ENCODE assay signal across 22 cellular contexts in genomic region chr13:110269509-110270185, GRCh38. TPM values are rescaled to one million over a fixed set of nuclear protein-coding genes. Genes with fewer than 3 reads are reported as not detected.
"Had no signal": no experiment of that assay in that cellular context is flagged by ENCODE, and none has a peak within 500 bp of the region (broad histone marks: within the 10 kb centered on the region; RNA-seq: fewer than 3 reads in every experiment).

No MANE protein-coding gene starts in this region.

- H3K27me3 ChIP-seq: brain microvascular endothelial cell, colonic mucosa, hepatocyte, testis, upper lobe of left lung had no signal

- H3K4me1 Mint-ChIP-seq: activated B cell treated with CpG ODN at 0.5 μM for 24 hours; activated CD4-positive, alpha-beta memory T cell treated with anti-CD3 and anti-CD28 coated beads, Interleukin-2, amount 10 ng/mL, durations not matched to agents 7 days and 5 days; activated naive CD4-positive, alpha-beta T cell treated with anti-CD3 and anti-CD28 coated beads, Interleukin-2, amount 10 ng/mL, durations not matched to agents 7 days and 5 days had no signal

- H3K9me3 Mint-ChIP-seq: activated B cell treated with CpG ODN at 0.5 μM for 24 hours; activated CD4-positive, alpha-beta memory T cell treated with anti-CD3 and anti-CD28 coated beads, Interleukin-2, amount 10 ng/mL, durations not matched to agents 7 days and 5 days; activated naive CD4-positive, alpha-beta T cell treated with anti-CD3 and anti-CD28 coated beads, Interleukin-2, amount 10 ng/mL, durations not matched to agents 7 days and 5 days; activated T-cell treated with anti-CD3 and anti-CD28 coated beads, Interleukin-2, amount 50 U/mL, for 4 hours; natural killer cell treated with Interleukin-12 subunit alpha and Interleukin-12 subunit beta and Interleukin-15 and Interleukin-18, amount 100 ng/mL, for 72 hours; stimulated activated naive CD8-positive, alpha-beta T cell treated with anti-CD3 and anti-CD28 coated beads, Interleukin-15, Interleukin-2, amounts not matched to agents 100 ng/mL and 50 ng/mL, for 24 hours had no signal

- ATAC-seq: activated T-cell treated with anti-CD3 and anti-CD28 coated beads, Interleukin-2, amount 50 U/mL, for 4 hours; esophagus mucosa; left cardiac atrium; lower lobe of right lung; natural killer cell treated with Interleukin-12 subunit alpha and Interleukin-12 subunit beta and Interleukin-15 and Interleukin-18, amount 100 ng/mL, for 72 hours had no signal

- H3K27ac Mint-ChIP-seq: activated B cell treated with CpG ODN at 0.5 μM for 24 hours; activated CD4-positive, alpha-beta memory T cell treated with anti-CD3 and anti-CD28 coated beads, Interleukin-2, amount 10 ng/mL, durations not matched to agents 7 days and 5 days; activated naive CD4-positive, alpha-beta T cell treated with anti-CD3 and anti-CD28 coated beads, Interleukin-2, amount 10 ng/mL, durations not matched to agents 7 days and 5 days; natural killer cell treated with Interleukin-12 subunit alpha and Interleukin-12 subunit beta and Interleukin-15 and Interleukin-18, amount 100 ng/mL, for 72 hours; stimulated activated naive CD8-positive, alpha-beta T cell treated with anti-CD3 and anti-CD28 coated beads, Interleukin-15, Interleukin-2, amounts not matched to agents 100 ng/mL and 50 ng/mL, for 24 hours had no signal

- H3K36me3 ChIP-seq: colonic mucosa, neutrophil had no signal

- H3K36me3 Mint-ChIP-seq: activated naive CD4-positive, alpha-beta T cell treated with anti-CD3 and anti-CD28 coated beads, Interleukin-2, amount 10 ng/mL, durations not matched to agents 7 days and 5 days; natural killer cell treated with Interleukin-12 subunit alpha and Interleukin-12 subunit beta and Interleukin-15 and Interleukin-18, amount 100 ng/mL, for 72 hours had no signal

- DNase-seq: activated B cell treated with CpG ODN at 0.5 μM for 24 hours; activated CD4-positive, alpha-beta memory T cell treated with anti-CD3 and anti-CD28 coated beads, Interleukin-2, amount 10 ng/mL, durations not matched to agents 7 days and 5 days; activated CD4-positive, alpha-beta T cell treated with anti-CD3 and anti-CD28 coated beads for 4 hours; activated naive CD4-positive, alpha-beta T cell treated with anti-CD3 and anti-CD28 coated beads, Interleukin-2, amount 10 ng/mL, durations not matched to agents 7 days and 5 days; activated T-cell treated with anti-CD3 and anti-CD28 coated beads, Interleukin-2, amount 50 U/mL, for 4 hours; aorta; brain microvascular endothelial cell; central memory CD4-positive, alpha-beta T cell; colonic mucosa; left cardiac atrium; lower lobe of right lung; retina; SK-N-SH; stimulated activated CD4-positive, alpha-beta T cell treated with anti-CD3 and anti-CD28 coated beads, Interleukin-15, amount 100 ng/mL, for 24 hours; stimulated activated CD4-positive, alpha-beta T cell treated with anti-CD3 and anti-CD28 coated beads, Interleukin-2, amount 100 ng/mL, for 48 hours; testis; upper lobe of left lung had no signal

- H3K9ac ChIP-seq: SK-N-SH had no signal

- H3K9me3 ChIP-seq: colonic mucosa, lower lobe of right lung, neutrophil, SK-N-SH, testis, upper lobe of left lung had no signal

- H3K4me3 ChIP-seq: colonic mucosa, hepatocyte, lower lobe of right lung, testis, upper lobe of left lung had no signal

- H3K4me3 Mint-ChIP-seq: activated B cell treated with CpG ODN at 0.5 μM for 24 hours; activated CD4-positive, alpha-beta memory T cell treated with anti-CD3 and anti-CD28 coated beads, Interleukin-2, amount 10 ng/mL, durations not matched to agents 7 days and 5 days; activated naive CD4-positive, alpha-beta T cell treated with anti-CD3 and anti-CD28 coated beads, Interleukin-2, amount 10 ng/mL, durations not matched to agents 7 days and 5 days; activated T-cell treated with anti-CD3 and anti-CD28 coated beads, Interleukin-2, amount 50 U/mL, for 4 hours; natural killer cell treated with Interleukin-12 subunit alpha and Interleukin-12 subunit beta and Interleukin-15 and Interleukin-18, amount 100 ng/mL, for 72 hours; stimulated activated naive CD8-positive, alpha-beta T cell treated with anti-CD3 and anti-CD28 coated beads, Interleukin-15, Interleukin-2, amounts not matched to agents 100 ng/mL and 50 ng/mL, for 24 hours had no signal

- H3K27ac ChIP-seq: brain microvascular endothelial cell, colonic mucosa, hepatocyte, lower lobe of right lung, neutrophil, testis, upper lobe of left lung had no signal

- H3K4me1 ChIP-seq: colonic mucosa had no signal

RNA-seq across cellular contexts. Expression of gene COL4A1, which starts 37.3 kb away (rescaled TPM):
- total RNA-seq: activated B cell treated with CpG ODN at 0.5 μM for 24 hours; activated CD4-positive, alpha-beta memory T cell treated with anti-CD3 and anti-CD28 coated beads, Interleukin-2, amount 10 ng/mL, durations not matched to agents 7 days and 5 days; natural killer cell treated with Interleukin-12 subunit alpha and Interleukin-12 subunit beta and Interleukin-15 and Interleukin-18, amount 100 ng/mL, for 72 hours had no signal

RNA-seq across cellular contexts. Expression of gene COL4A2, which starts 37.4 kb away (rescaled TPM):
- total RNA-seq: activated B cell treated with CpG ODN at 0.5 μM for 24 hours; activated CD4-positive, alpha-beta memory T cell treated with anti-CD3 and anti-CD28 coated beads, Interleukin-2, amount 10 ng/mL, durations not matched to agents 7 days and 5 days; natural killer cell treated with Interleukin-12 subunit alpha and Interleukin-12 subunit beta and Interleukin-15 and Interleukin-18, amount 100 ng/mL, for 72 hours had no signal
